8 cellular contexts compared by ENCODE assay signal in the genomic region with DNA sequence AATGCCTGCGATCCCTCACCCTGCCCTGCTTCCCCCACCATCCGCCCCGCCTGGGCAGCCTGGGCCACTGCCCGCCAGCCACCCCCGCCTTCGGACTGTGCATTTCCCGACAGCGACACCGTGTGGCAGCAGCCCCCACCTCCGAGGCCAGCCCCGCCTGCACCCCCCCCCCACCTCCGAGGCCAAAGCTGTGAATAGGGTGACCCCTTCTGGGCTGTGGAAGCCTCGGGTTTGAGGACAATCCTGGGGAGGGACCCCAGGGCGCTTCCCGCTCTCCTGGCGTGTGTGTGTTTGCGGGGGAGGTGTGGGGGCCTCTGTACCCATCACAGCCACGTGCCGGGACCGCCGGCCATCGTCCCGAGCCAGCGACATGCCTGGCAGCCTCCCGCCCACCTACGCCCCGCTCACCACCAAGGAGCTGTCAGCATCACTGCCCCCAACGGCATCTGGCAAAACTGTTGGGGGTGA. TPM values are rescaled to one million over a fixed set of nuclear protein-coding genes. Genes with fewer than 3 reads are reported as not detected.
DNase-seq lines count a peak whose midpoint lies in the region; ATAC-seq and TF ChIP-seq lines count a peak whose summit lies in the region.

No MANE protein-coding gene starts in this region.

- no peaks in the 10 kb centered on the region for H3K27me3 Mint-ChIP-seq in CD8-positive, alpha-beta memory T cell

- no peaks in the 10 kb centered on the region for H4K20me1 ChIP-seq in HCT116 (ENCODE audit: insufficient read depth)

- H3K27ac ChIP-seq in CD8-positive, alpha-beta memory T cell (ENCODE audit: low read depth, low read length): no peak overlapping the region
- peak overlapping the region; percentile 45; the same call in 1 of the 2 replicates for H3K27ac ChIP-seq in HCT116 (ENCODE audit: low read depth, low read length)

- no peaks in the 10 kb centered on the region for H3K9me3 Mint-ChIP-seq in CD8-positive, alpha-beta memory T cell

- peaks cover 0 to 2% (median 0%) of the 10 kb centered on the region in 3 donors for H3K36me3 Mint-ChIP-seq in CD8-positive, alpha-beta memory T cell

- POLR2A ChIA-PET in CD8-positive, alpha-beta memory T cell (lab: Charles Lee): no interaction called here
- POLR2A ChIA-PET in HCT116 (lab: Charles Lee): interaction anchor here (1.8 kb wide), 1 partner anchor 110 kb away, joined by 9 read pairs; no protein-coding TSS in a partner anchor

- CTCF ChIA-PET in CD8-positive, alpha-beta memory T cell (lab: Charles Lee): interaction anchor here (0.6 to 5.9 kb wide), 21 partner anchors 9 to 220 kb away, joined by 3 to 134 read pairs (median 4); no protein-coding TSS in a partner anchor
- CTCF ChIA-PET in HCT116 (lab: Charles Lee): interaction anchor here (0.7 to 10.7 kb wide), 14 partner anchors 63 to 538 kb away, joined by 3 to 151 read pairs (median 4); partner anchors contain the start of gene TRMU

- H3K4me2 ChIP-seq in HCT116 (ENCODE audit: low read length): peak overlapping the region; percentile 40

- no TSS peak for BruUV-seq in HCT116 (replicated peaks; lab: Mats Ljungman, UMichigan)

- peak; percentile 68 to 90 (median 79) for DNase-seq in CD8-positive, alpha-beta memory T cell
- DNase-seq in HCT116 (ENCODE audit: low read depth, low spot score) (peak; percentile 66), NCI-H748 treated with DMSO at 0.1 percent for 48 hours (lab: John Stamatoyannopoulos, UW) (peak; percentile 55), lung microvascular endothelial cell (ENCODE audit: low read depth in 2 of 2) (peak; percentile 88 to 94)
- DNase-seq in activated CD8-positive, alpha-beta memory T cell treated with anti-CD3 and anti-CD28 coated beads for 1 hour (ENCODE audit: extremely low read depth in 1 of 2, low read depth in 1 of 2): peak; percentile 61 to 81
- peak; percentile 81 for DNase-seq in effector CD4-positive, alpha-beta T cell
- DNase-seq in stimulated activated CD4-positive, alpha-beta T cell treated with anti-CD3 and anti-CD28 coated beads, TNF-alpha, amount 100 ng/mL, for 4 hours (ENCODE audit: low read depth in 3 of 3): peak; percentile 68 to 78 (median 69)

- RAD21 ChIA-PET in HCT116 (lab: Charles Lee; ENCODE audit: low non-redundant PET in 1 of 2, low total read pairs in 2 of 2, uncharacterized antibody in 2 of 2, unreplicated experiment in 2 of 2): interaction anchor here (0.6 to 1.8 kb wide), 8 partner anchors 80 to 126 kb away, joined by 3 to 27 read pairs (median 4); no protein-coding TSS in a partner anchor

- no peaks in the 10 kb centered on the region for H3K79me2 ChIP-seq in HCT116 (ENCODE audit: insufficient read depth, low read length)

- no peak overlapping the region for H2AFZ ChIP-seq in HCT116 (ENCODE audit: low read depth, low read length, poor library complexity, severe bottlenecking)

- TF ChIP-seq POLR2A in HCT116 (IDR thresholded peaks at IDR 0.05; ENCODE audit: borderline replicate concordance, extremely low read depth, insufficient read depth, insufficient read length): no peak

- TF ChIP-seq RAD21 in HCT116 (IDR thresholded peaks at IDR 0.05; ENCODE audit: low read depth): peak; percentile 98

- intact Hi-C loops in HCT116 (cut with micrococcal nuclease): loop anchor here (1.0 kb wide), 2 partner anchors 110 to 121 kb away; no protein-coding TSS in a partner anchor

- H3K27me3 ChIP-seq in CD8-positive, alpha-beta memory T cell (ENCODE audit: insufficient read depth, low read length, poor library complexity, severe bottlenecking): no peaks in the 10 kb centered on the region
- H3K27me3 ChIP-seq in HCT116 (ENCODE audit: insufficient read depth, low read length): no peaks in the 10 kb centered on the region

- peak overlapping the region; percentile 27 for H3K9ac ChIP-seq in HCT116 (ENCODE audit: low read length)

- H3K9me3 ChIP-seq in CD8-positive, alpha-beta memory T cell (ENCODE audit: low read length): no peaks in the 10 kb centered on the region
- no peaks in the 10 kb centered on the region for H3K9me3 ChIP-seq in HCT116 (ENCODE audit: control insufficient read depth in 1 of 2, insufficient read depth in 1 of 2, low read depth in 1 of 2, low read length in 2 of 2)

- no peaks in the 10 kb centered on the region for H3K36me3 ChIP-seq in CD8-positive, alpha-beta memory T cell (ENCODE audit: insufficient read depth, low read length)
- H3K36me3 ChIP-seq in HCT116 (ENCODE audit: control insufficient read depth in 1 of 2, insufficient read depth in 2 of 2, low read length in 2 of 2): peaks cover 3 to 6% of the 10 kb centered on the region in 2 experiments; a peak in 1 of 4 replicates

- H3K27ac Mint-ChIP-seq in CD8-positive, alpha-beta memory T cell: peak overlapping the region in 1 of 8 donors; percentile 14

- TF ChIP-seq CTCF in HCT116 (IDR thresholded peaks at IDR 0.05 in 2 of 3, conservative IDR thresholded peaks at IDR 0.05 in 1 of 3; ENCODE audit: borderline replicate concordance in 1 of 3, insufficient read depth in 1 of 3, low read depth in 2 of 3, low read length in 2 of 3): peak; percentile 88 to 99 (median 94)

- H3K4me1 Mint-ChIP-seq in CD8-positive, alpha-beta memory T cell: peaks cover 0 to 5% (median 3%) of the 10 kb centered on the region in 3 donors

- H3K4me3 Mint-ChIP-seq in CD8-positive, alpha-beta memory T cell: no peak overlapping the region

- peak; percentile 84 for ATAC-seq in HCT116
- no peak for ATAC-seq in HG03097 (IDR thresholded peaks at IDR 0.05; ENCODE audit: low FRiP score, unreplicated experiment)

- H3K4me1 ChIP-seq in CD8-positive, alpha-beta memory T cell (ENCODE audit: insufficient read depth, low read length): no peaks in the 10 kb centered on the region
- peaks cover 4 to 23% of the 10 kb centered on the region in 2 experiments; a peak in 3 of 4 replicates for H3K4me1 ChIP-seq in HCT116 (ENCODE audit: control insufficient read depth in 1 of 2, insufficient read depth in 2 of 2, low read length in 2 of 2)

- H3K4me3 ChIP-seq in CD8-positive, alpha-beta memory T cell (ENCODE audit: low read length): no peak overlapping the region
- no peak overlapping the region for H3K4me3 ChIP-seq in HCT116 (replicated peaks in 1 of 2; ENCODE audit: low read depth in 1 of 2, low read length in 2 of 2)

- no peaks in the 10 kb centered on the region for H3K9me2 ChIP-seq in HCT116 (ENCODE audit: insufficient read depth)

TF ChIP-seq in HCT116, 20 proteins besides CTCF, POLR2A, EP300 and RAD21:
- TF ChIP-seq FOSL1 (IDR thresholded peaks at IDR 0.05; ENCODE audit: low read depth) (no peak), YY1 (IDR thresholded peaks at IDR 0.05; ENCODE audit: extremely low read depth, insufficient replicate concordance, low read depth, low read length) (peak; percentile 55), EGR1 (IDR thresholded peaks at IDR 0.05; ENCODE audit: low read depth) (peak; percentile 97), POLR2AphosphoS5 (IDR thresholded peaks at IDR 0.05; ENCODE audit: low read depth, low read length) (peak; percentile 45)
- TF ChIP-seq, protein P1, sequence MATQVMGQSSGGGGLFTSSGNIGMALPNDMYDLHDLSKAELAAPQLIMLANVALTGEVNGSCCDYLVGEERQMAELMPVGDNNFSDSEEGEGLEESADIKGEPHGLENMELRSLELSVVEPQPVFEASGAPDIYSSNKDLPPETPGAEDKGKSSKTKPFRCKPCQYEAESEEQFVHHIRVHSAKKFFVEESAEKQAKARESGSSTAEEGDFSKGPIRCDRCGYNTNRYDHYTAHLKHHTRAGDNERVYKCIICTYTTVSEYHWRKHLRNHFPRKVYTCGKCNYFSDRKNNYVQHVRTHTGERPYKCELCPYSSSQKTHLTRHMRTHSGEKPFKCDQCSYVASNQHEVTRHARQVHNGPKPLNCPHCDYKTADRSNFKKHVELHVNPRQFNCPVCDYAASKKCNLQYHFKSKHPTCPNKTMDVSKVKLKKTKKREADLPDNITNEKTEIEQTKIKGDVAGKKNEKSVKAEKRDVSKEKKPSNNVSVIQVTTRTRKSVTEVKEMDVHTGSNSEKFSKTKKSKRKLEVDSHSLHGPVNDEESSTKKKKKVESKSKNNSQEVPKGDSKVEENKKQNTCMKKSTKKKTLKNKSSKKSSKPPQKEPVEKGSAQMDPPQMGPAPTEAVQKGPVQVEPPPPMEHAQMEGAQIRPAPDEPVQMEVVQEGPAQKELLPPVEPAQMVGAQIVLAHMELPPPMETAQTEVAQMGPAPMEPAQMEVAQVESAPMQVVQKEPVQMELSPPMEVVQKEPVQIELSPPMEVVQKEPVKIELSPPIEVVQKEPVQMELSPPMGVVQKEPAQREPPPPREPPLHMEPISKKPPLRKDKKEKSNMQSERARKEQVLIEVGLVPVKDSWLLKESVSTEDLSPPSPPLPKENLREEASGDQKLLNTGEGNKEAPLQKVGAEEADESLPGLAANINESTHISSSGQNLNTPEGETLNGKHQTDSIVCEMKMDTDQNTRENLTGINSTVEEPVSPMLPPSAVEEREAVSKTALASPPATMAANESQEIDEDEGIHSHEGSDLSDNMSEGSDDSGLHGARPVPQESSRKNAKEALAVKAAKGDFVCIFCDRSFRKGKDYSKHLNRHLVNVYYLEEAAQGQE (IDR thresholded peaks at IDR 0.05; ENCODE audit: low read depth): no peak

RNA-seq across cellular contexts. Expression of gene PPARA, which starts 33.8 kb away (rescaled TPM):
- 10 to 100 TPM; 11.2 to 12.9 TPM for total RNA-seq in CD8-positive, alpha-beta memory T cell
- polyA plus RNA-seq in CD8-positive, alpha-beta memory T cell: 10.1 TPM
- total RNA-seq in HCT116 (2021; ENCODE audit: unreplicated experiment) (14.5 TPM), lung microvascular endothelial cell (4.1 and 7.9 TPM in 2 replicates)
- 4.8 and 5.6 TPM in 2 replicates for polyA plus RNA-seq in HCT116 (2012)
